ENCODE assay signal across 33 cellular contexts in genomic region chr18:73920033-73920432, GRCh38.
"Had no signal": no experiment of that assay in that cellular context is flagged by ENCODE, and none has a peak within 500 bp of the region (broad histone marks: within the 10 kb centered on the region; RNA-seq: fewer than 3 reads in every experiment).

No MANE protein-coding gene starts in this region.

- H3K27ac Mint-ChIP-seq: activated B cell treated with CpG ODN at 0.5 μM for 24 hours; activated CD4-positive, alpha-beta memory T cell treated with anti-CD3 and anti-CD28 coated beads for 36 hours; activated CD4-positive, alpha-beta T cell treated with anti-CD3 and anti-CD28 coated beads, Interleukin-2, amount 10 ng/mL, durations not matched to agents 7 days and 5 days; activated CD8-positive, alpha-beta T cell treated with anti-CD3 and anti-CD28 coated beads for 36 hours; activated naive CD4-positive, alpha-beta T cell treated with anti-CD3 and anti-CD28 coated beads, Interleukin-2, amount 10 ng/mL, durations not matched to agents 7 days and 5 days; activated naive CD4-positive, alpha-beta T cell treated with anti-CD3 and anti-CD28 coated beads, Interleukin-2, amount 50 U/mL, for 24 hours; activated naive CD8-positive, alpha-beta T cell; activated T-cell treated with anti-CD3 and anti-CD28 coated beads, Interleukin-2, amount 50 U/mL, for 72 hours; activated T-helper 1 cell treated with anti-CD3 and anti-CD28 coated beads, Interleukin-12 subunit alpha, Interleukin-12 subunit beta, Interleukin-2, Interleukin-4 antibody, amounts not matched to agents 30 ng/mL and 10 ng/mL and 1 ng/mL, durations not matched to agents 14 hours and 24 hours and 36 hours; activated T-helper 17 cell treated with anti-CD3 and anti-CD28 coated beads, Interleukin-2, amount 50 U/mL, for 72 hours; T-helper 1 cell treated with Interleukin-12 subunit alpha and Interleukin-12 subunit beta and Interleukin-4 antibody, amounts not matched to agents 30 μg/mL and 1 μg/mL, for 36 hours; T-helper 2 cell treated with Interferon-gamma antibody and Interleukin-4, amounts not matched to agents 5 μg/mL and 100 μg/mL, for 36 hours had no signal

- H3K9me3 Mint-ChIP-seq: activated B cell treated with CpG ODN at 0.5 μM for 24 hours; activated CD4-positive, alpha-beta memory T cell treated with anti-CD3 and anti-CD28 coated beads for 36 hours; activated CD4-positive, alpha-beta T cell treated with anti-CD3 and anti-CD28 coated beads, Interleukin-2, amount 10 ng/mL, durations not matched to agents 7 days and 5 days; activated CD8-positive, alpha-beta T cell treated with anti-CD3 and anti-CD28 coated beads for 36 hours; activated naive CD4-positive, alpha-beta T cell treated with anti-CD3 and anti-CD28 coated beads, Interleukin-2, amount 10 ng/mL, durations not matched to agents 7 days and 5 days; activated naive CD4-positive, alpha-beta T cell treated with anti-CD3 and anti-CD28 coated beads, Interleukin-2, amount 50 U/mL, for 24 hours; activated T-cell treated with anti-CD3 and anti-CD28 coated beads, Interleukin-2, amount 50 U/mL, for 4 hours; activated T-cell treated with anti-CD3 and anti-CD28 coated beads, Interleukin-2, amount 50 U/mL, for 72 hours; activated T-helper 1 cell treated with anti-CD3 and anti-CD28 coated beads, Interleukin-12 subunit alpha, Interleukin-12 subunit beta, Interleukin-2, Interleukin-4 antibody, amounts not matched to agents 30 ng/mL and 10 ng/mL and 1 ng/mL, durations not matched to agents 14 hours and 24 hours and 36 hours; activated T-helper 17 cell treated with anti-CD3 and anti-CD28 coated beads, Interleukin-2, amount 50 U/mL, for 72 hours; brain; central memory CD8-positive, alpha-beta T cell; T-helper 1 cell treated with Interleukin-12 subunit alpha and Interleukin-12 subunit beta and Interleukin-4 antibody, amounts not matched to agents 30 μg/mL and 1 μg/mL, for 36 hours; T-helper 2 cell treated with Interferon-gamma antibody and Interleukin-4, amounts not matched to agents 5 μg/mL and 100 μg/mL, for 36 hours had no signal

- H3K27me3 ChIP-seq: adrenal gland, ascending aorta, cardiac muscle cell had no signal

- H3K27me3 Mint-ChIP-seq: activated CD4-positive, alpha-beta T cell treated with anti-CD3 and anti-CD28 coated beads, Interleukin-2, amount 10 ng/mL, durations not matched to agents 7 days and 5 days; activated naive CD4-positive, alpha-beta T cell treated with anti-CD3 and anti-CD28 coated beads, Interleukin-2, amount 10 ng/mL, durations not matched to agents 7 days and 5 days had no signal

- H3K4me3 ChIP-seq: adrenal gland, ascending aorta, cardiac muscle cell had no signal

- H3K4me1 ChIP-seq: adrenal gland, ascending aorta had no signal

- H3K4me1 Mint-ChIP-seq: activated B cell treated with CpG ODN at 0.5 μM for 24 hours; activated CD4-positive, alpha-beta T cell treated with anti-CD3 and anti-CD28 coated beads, Interleukin-2, amount 10 ng/mL, durations not matched to agents 7 days and 5 days; activated naive CD4-positive, alpha-beta T cell treated with anti-CD3 and anti-CD28 coated beads, Interleukin-2, amount 10 ng/mL, durations not matched to agents 7 days and 5 days; activated naive CD4-positive, alpha-beta T cell treated with anti-CD3 and anti-CD28 coated beads, Interleukin-2, amount 50 U/mL, for 24 hours; activated T-helper 17 cell treated with anti-CD3 and anti-CD28 coated beads, Interleukin-2, amount 50 U/mL, for 72 hours; central memory CD8-positive, alpha-beta T cell had no signal

- H3K4me3 Mint-ChIP-seq: activated B cell treated with CpG ODN at 0.5 μM for 24 hours; activated CD4-positive, alpha-beta memory T cell treated with anti-CD3 and anti-CD28 coated beads for 36 hours; activated CD4-positive, alpha-beta T cell treated with anti-CD3 and anti-CD28 coated beads, Interleukin-2, amount 10 ng/mL, durations not matched to agents 7 days and 5 days; activated CD8-positive, alpha-beta T cell treated with anti-CD3 and anti-CD28 coated beads for 36 hours; activated naive CD4-positive, alpha-beta T cell treated with anti-CD3 and anti-CD28 coated beads, Interleukin-2, amount 10 ng/mL, durations not matched to agents 7 days and 5 days; activated naive CD4-positive, alpha-beta T cell treated with anti-CD3 and anti-CD28 coated beads, Interleukin-2, amount 50 U/mL, for 24 hours; activated naive CD8-positive, alpha-beta T cell; activated T-cell treated with anti-CD3 and anti-CD28 coated beads, Interleukin-2, amount 50 U/mL, for 4 hours; activated T-cell treated with anti-CD3 and anti-CD28 coated beads, Interleukin-2, amount 50 U/mL, for 72 hours; activated T-helper 1 cell treated with anti-CD3 and anti-CD28 coated beads, Interleukin-12 subunit alpha, Interleukin-12 subunit beta, Interleukin-2, Interleukin-4 antibody, amounts not matched to agents 30 ng/mL and 10 ng/mL and 1 ng/mL, durations not matched to agents 14 hours and 24 hours and 36 hours; activated T-helper 17 cell treated with anti-CD3 and anti-CD28 coated beads, Interleukin-2, amount 50 U/mL, for 72 hours; brain; central memory CD8-positive, alpha-beta T cell; T-helper 1 cell treated with Interleukin-12 subunit alpha and Interleukin-12 subunit beta and Interleukin-4 antibody, amounts not matched to agents 30 μg/mL and 1 μg/mL, for 36 hours; T-helper 2 cell treated with Interferon-gamma antibody and Interleukin-4, amounts not matched to agents 5 μg/mL and 100 μg/mL, for 36 hours had no signal

- H3K36me3 ChIP-seq: adrenal gland, ascending aorta, cardiac muscle cell had no signal

- ATAC-seq: activated CD8-positive, alpha-beta T cell treated with anti-CD3 and anti-CD28 coated beads for 36 hours; activated T-cell treated with anti-CD3 and anti-CD28 coated beads, Interleukin-2, amount 50 U/mL, for 4 hours; activated T-cell treated with anti-CD3 and anti-CD28 coated beads, Interleukin-2, amount 50 U/mL, for 72 hours; activated T-helper 17 cell treated with anti-CD3 and anti-CD28 coated beads, Interleukin-2, amount 50 U/mL, for 72 hours had no signal

- H3K27ac ChIP-seq: adrenal gland, ascending aorta, cardiac muscle cell, VCaP had no signal

- H3K9me3 ChIP-seq: adrenal gland, ascending aorta had no signal

- H3K36me3 Mint-ChIP-seq: activated CD4-positive, alpha-beta memory T cell treated with anti-CD3 and anti-CD28 coated beads for 36 hours; activated naive CD4-positive, alpha-beta T cell treated with anti-CD3 and anti-CD28 coated beads, Interleukin-2, amount 10 ng/mL, durations not matched to agents 7 days and 5 days; activated naive CD4-positive, alpha-beta T cell treated with anti-CD3 and anti-CD28 coated beads, Interleukin-2, amount 50 U/mL, for 24 hours; activated naive CD8-positive, alpha-beta T cell; brain had no signal

- DNase-seq: activated B cell treated with CpG ODN at 0.5 μM for 24 hours; activated CD4-positive, alpha-beta memory T cell treated with anti-CD3 and anti-CD28 coated beads for 36 hours; activated CD4-positive, alpha-beta T cell treated with anti-CD3 and anti-CD28 coated beads for 4 hours; activated CD4-positive, alpha-beta T cell treated with anti-CD3 and anti-CD28 coated beads, Interleukin-2, amount 10 ng/mL, durations not matched to agents 7 days and 5 days; activated CD4-positive, CD25-positive, alpha-beta regulatory T cell treated with anti-CD3 and anti-CD28 coated beads, Interleukin-2, amount 50 U/mL, for 72 hours; activated CD8-positive, alpha-beta memory T cell treated with anti-CD3 and anti-CD28 coated beads, Interleukin-2, amount 50 U/mL, for 4 hours; activated CD8-positive, alpha-beta T cell treated with anti-CD3 and anti-CD28 coated beads for 36 hours; activated effector memory CD4-positive, alpha-beta T cell treated with anti-CD3 and anti-CD28 coated beads, Interleukin-2, amount 50 U/mL, for 16 hours; activated gamma-delta T cell treated with Interleukin-2 at 50 U/mL for 16 hours; activated naive CD4-positive, alpha-beta T cell; activated naive CD4-positive, alpha-beta T cell treated with anti-CD3 and anti-CD28 coated beads, Interleukin-2, amount 10 ng/mL, durations not matched to agents 7 days and 5 days; activated T-cell treated with anti-CD3 and anti-CD28 coated beads for 4 hours; activated T-cell treated with anti-CD3 and anti-CD28 coated beads, Interleukin-2, amount 50 U/mL, for 1 hour; activated T-cell treated with anti-CD3 and anti-CD28 coated beads, Interleukin-2, amount 50 U/mL, for 4 hours; activated T-cell treated with anti-CD3 and anti-CD28 coated beads, Interleukin-2, amount 50 U/mL, for 72 hours; adrenal gland; amniotic stem cell; cerebellar nuclear complex; SW 1271; T-helper 1 cell; T-helper 2 cell; T-helper 9 cell had no signal
